Comparison of ENCODE assay signal across 13 cellular contexts in the genomic region with DNA sequence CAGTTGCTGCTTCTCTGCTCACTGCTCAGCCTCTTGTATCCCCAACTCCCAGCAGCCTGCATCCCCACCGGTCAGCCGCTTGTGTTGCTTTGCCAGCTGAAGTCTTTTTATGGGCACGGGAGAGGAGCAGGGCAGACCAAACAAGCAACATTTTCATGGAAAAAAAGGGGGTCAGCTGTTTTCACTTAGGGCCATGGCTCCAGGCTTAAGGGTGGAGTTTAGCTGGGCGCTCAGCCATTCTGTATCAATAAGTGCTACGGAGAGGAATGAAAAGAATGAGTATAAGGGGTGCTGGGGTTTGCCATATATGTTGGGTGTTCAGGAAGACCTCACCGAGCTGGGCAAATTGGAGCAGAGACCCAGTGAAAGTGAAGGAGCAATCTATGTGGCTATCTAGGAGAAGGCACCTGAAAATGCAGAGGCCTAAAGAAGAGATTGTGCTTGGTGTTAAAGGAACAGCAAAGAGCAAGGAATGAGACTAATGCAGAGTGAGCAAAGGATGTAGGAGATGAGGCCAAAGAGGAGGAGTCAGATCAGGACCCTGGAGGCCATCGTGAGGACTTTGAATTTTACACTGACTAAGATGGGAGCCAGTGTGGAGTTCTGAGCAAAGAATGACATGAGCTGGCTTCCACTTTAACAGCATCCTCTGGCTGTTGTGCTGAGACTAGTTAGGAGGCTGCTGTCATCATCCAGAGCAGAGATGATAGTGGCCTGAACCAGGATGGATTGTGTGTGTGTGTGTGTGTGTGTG.
"Had no signal": no experiment of that assay in that cellular context is flagged by ENCODE, and none has a peak within 500 bp of the region (broad histone marks: within the 10 kb centered on the region; RNA-seq: fewer than 3 reads in every experiment).

No MANE protein-coding gene starts in this region.

- H3K27me3 ChIP-seq: breast epithelium, sigmoid colon, upper lobe of left lung had no signal

- H3K4me1 ChIP-seq: breast epithelium had no signal

- H3K9me3 ChIP-seq: breast epithelium, sigmoid colon, spleen, upper lobe of left lung had no signal

- H3K4me3 Mint-ChIP-seq: activated CD4-positive, alpha-beta T cell treated with anti-CD3 and anti-CD28 coated beads, Interleukin-2, amount 10 ng/mL, durations not matched to agents 7 days and 5 days; activated naive CD8-positive, alpha-beta T cell treated with anti-CD3 and anti-CD28 coated beads for 36 hours; activated T-helper 1 cell treated with anti-CD3 and anti-CD28 coated beads, Interleukin-12 subunit alpha, Interleukin-12 subunit beta, Interleukin-2, Interleukin-4 antibody, amounts not matched to agents 30 ng/mL and 10 ng/mL and 1 ng/mL, durations not matched to agents 14 hours and 24 hours and 36 hours; nephron progenitor cell; stimulated activated naive CD8-positive, alpha-beta T cell treated with anti-CD3 and anti-CD28 coated beads, Interleukin-15, amount 100 ng/mL, for 72 hours; T-helper 17 cell had no signal

- H3K4me3 ChIP-seq: breast epithelium, sigmoid colon, spleen, upper lobe of left lung had no signal

- H3K36me3 ChIP-seq: breast epithelium, sigmoid colon, spleen, upper lobe of left lung had no signal

- H3K27ac ChIP-seq: epithelial cell of prostate, sigmoid colon, spleen, upper lobe of left lung had no signal

- H3K9me3 Mint-ChIP-seq: activated CD4-positive, alpha-beta T cell treated with anti-CD3 and anti-CD28 coated beads, Interleukin-2, amount 10 ng/mL, durations not matched to agents 7 days and 5 days; activated naive CD8-positive, alpha-beta T cell treated with anti-CD3 and anti-CD28 coated beads for 36 hours; activated T-helper 1 cell treated with anti-CD3 and anti-CD28 coated beads, Interleukin-12 subunit alpha, Interleukin-12 subunit beta, Interleukin-2, Interleukin-4 antibody, amounts not matched to agents 30 ng/mL and 10 ng/mL and 1 ng/mL, durations not matched to agents 14 hours and 24 hours and 36 hours; stimulated activated naive CD8-positive, alpha-beta T cell treated with anti-CD3 and anti-CD28 coated beads, Interleukin-15, amount 100 ng/mL, for 72 hours had no signal

- DNase-seq: activated CD4-positive, alpha-beta T cell treated with anti-CD3 and anti-CD28 coated beads, Interleukin-2, amount 10 ng/mL, durations not matched to agents 7 days and 5 days; activated naive CD8-positive, alpha-beta T cell treated with anti-CD3 and anti-CD28 coated beads for 36 hours; aorta; cerebellar nuclear complex; nephron progenitor cell; sigmoid colon; spleen; stimulated activated naive CD8-positive, alpha-beta T cell treated with anti-CD3 and anti-CD28 coated beads, Interleukin-15, amount 100 ng/mL, for 72 hours; T-helper 17 cell; upper lobe of left lung had no signal

- H3K36me3 Mint-ChIP-seq: activated naive CD8-positive, alpha-beta T cell treated with anti-CD3 and anti-CD28 coated beads for 36 hours had no signal

- H3K27ac Mint-ChIP-seq: activated CD4-positive, alpha-beta T cell treated with anti-CD3 and anti-CD28 coated beads, Interleukin-2, amount 10 ng/mL, durations not matched to agents 7 days and 5 days; activated naive CD8-positive, alpha-beta T cell treated with anti-CD3 and anti-CD28 coated beads for 36 hours; activated T-helper 1 cell treated with anti-CD3 and anti-CD28 coated beads, Interleukin-12 subunit alpha, Interleukin-12 subunit beta, Interleukin-2, Interleukin-4 antibody, amounts not matched to agents 30 ng/mL and 10 ng/mL and 1 ng/mL, durations not matched to agents 14 hours and 24 hours and 36 hours; nephron progenitor cell; stimulated activated naive CD8-positive, alpha-beta T cell treated with anti-CD3 and anti-CD28 coated beads, Interleukin-15, amount 100 ng/mL, for 72 hours; T-helper 17 cell had no signal
